1 cellular context compared by ENCODE assay signal in the genomic region with DNA sequence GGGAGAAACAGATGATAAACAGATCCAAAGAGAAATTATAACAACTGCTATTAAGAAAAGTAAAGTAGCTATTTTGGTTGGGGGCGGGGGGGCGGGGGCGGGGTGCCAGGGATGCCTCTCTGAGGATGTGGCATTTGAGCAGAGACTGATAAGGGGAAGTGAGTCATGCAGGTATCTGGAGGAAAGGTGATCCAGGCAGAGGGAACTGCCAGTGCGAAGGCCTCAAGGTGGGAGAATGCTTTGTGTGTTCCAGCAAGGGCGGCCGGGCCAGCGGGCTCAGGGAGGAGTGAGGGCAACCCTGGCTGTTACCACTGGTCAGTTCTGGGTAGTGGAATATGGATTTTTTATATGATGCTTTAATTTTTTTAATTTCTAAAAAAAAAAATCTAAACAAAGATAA.
TF ChIP-seq lines count a peak whose summit lies in the region.

No MANE protein-coding gene starts in this region.

TF ChIP-seq in IMR-90, 13 proteins besides CTCF, POLR2A, EP300 and RAD21 (continued from another document):
- TF ChIP-seq USF2 (IDR thresholded peaks at IDR 0.05; ENCODE audit: low read depth, low read length) (no peak), MAFK (IDR thresholded peaks at IDR 0.05; ENCODE audit: low read depth, low read length) (no peak), ELK1 (IDR thresholded peaks at IDR 0.05; ENCODE audit: borderline replicate concordance, low read depth, low read length) (no peak), RFX5 (IDR thresholded peaks at IDR 0.05; ENCODE audit: low read depth, low read length) (no peak), RCOR1 (IDR thresholded peaks at IDR 0.05; ENCODE audit: insufficient replicate concordance, low read length) (no peak), CEBPB (IDR thresholded peaks at IDR 0.05; ENCODE audit: low read depth, low read length) (no peak), MAZ (IDR thresholded peaks at IDR 0.05; ENCODE audit: borderline replicate concordance, low read depth, low read length) (no peak), SMC3 (IDR thresholded peaks at IDR 0.05; ENCODE audit: low read depth, low read length) (no peak), BHLHE40 (IDR thresholded peaks at IDR 0.05; ENCODE audit: low read depth, low read length) (no peak), CHD1 (IDR thresholded peaks at IDR 0.05; ENCODE audit: low read depth, low read length) (no peak), FOS (IDR thresholded peaks at IDR 0.05; ENCODE audit: low read depth, low read length) (no peak)
